Comparison of ENCODE assay signal across 1 cellular context in genomic region chr19:55451163-55451521, GRCh38.
TF ChIP-seq lines count a peak whose summit lies in the region.

No MANE protein-coding gene starts in this region.

TF ChIP-seq in A549, 52 proteins besides CTCF, POLR2A, EP300 and RAD21:
- TF ChIP-seq ZSCAN20 (CRISPR knock-in tag; IDR thresholded peaks at IDR 0.05) (no peak), PBX3 (IDR thresholded peaks at IDR 0.05) (no peak), HDAC2 (IDR thresholded peaks at IDR 0.05) (no peak), SMC3 (IDR thresholded peaks at IDR 0.05) (no peak), FOSB (CRISPR knock-in tag; IDR thresholded peaks at IDR 0.05) (no peak), USF2 (IDR thresholded peaks at IDR 0.05) (no peak), CHD4 (IDR thresholded peaks at IDR 0.05; ENCODE audit: borderline replicate concordance) (no peak), GATA3 (IDR thresholded peaks at IDR 0.05; ENCODE audit: borderline replicate concordance) (no peak), TP53 (CRISPR knock-in tag; IDR thresholded peaks at IDR 0.05) (no peak), ZNF302 (CRISPR knock-in tag; IDR thresholded peaks at IDR 0.05) (no peak), HMGXB4 (CRISPR knock-in tag; IDR thresholded peaks at IDR 0.05; ENCODE audit: borderline replicate concordance) (no peak)
